In genomic region chr2:195820373-195820772, GRCh38 we compare ENCODE assay signal across 14 cellular contexts.
DNase-seq lines count a peak whose midpoint lies in the region; ATAC-seq and TF ChIP-seq lines count a peak whose summit lies in the region.
"Had no signal": no experiment of that assay in that cellular context is flagged by ENCODE, and none has a peak within 500 bp of the region (broad histone marks: within the 10 kb centered on the region; RNA-seq: fewer than 3 reads in every experiment).

No MANE protein-coding gene starts in this region.

- no peaks in the 10 kb centered on the region for H3K4me1 ChIP-seq in HCT116 (ENCODE audit: control insufficient read depth in 1 of 2, insufficient read depth in 2 of 2, low read length in 2 of 2)

- H3K9ac ChIP-seq in HCT116 (ENCODE audit: low read length) = no peak overlapping the region

- DNase-seq in AG10803 (ENCODE audit: low read depth) = peak; percentile 72
- DNase-seq in HCT116 (ENCODE audit: low read depth, low spot score) = peak; percentile 4
- DNase-seq in SW480 (ENCODE audit: low spot score) = peak; percentile 9
- DNase-seq in fibroblast of the conjunctiva (ENCODE audit: low read depth) = peak; percentile 64
- DNase-seq in activated CD4-positive, alpha-beta T cell treated with anti-CD3 and anti-CD28 coated beads, Interleukin-2, amount 50 U/mL, for 1 hour = no peak
- DNase-seq in COR-L47 (lab: John Stamatoyannopoulos, UW) = no peak
- DNase-seq: activated T-cell treated with anti-CD3 and anti-CD28 coated beads, Interleukin-2, amount 50 U/mL, for 1 hour; CD4-positive, alpha-beta T cell; effector CD8-positive, alpha-beta T cell; left ventricle myocardium superior; NCI-H1694 treated with DMSO at 0.1 percent for 48 hours; right cardiac atrium had no signal

- no peak for TF ChIP-seq POLR2A in HCT116 (IDR thresholded peaks at IDR 0.05; ENCODE audit: borderline replicate concordance, extremely low read depth, insufficient read depth, insufficient read length)

- H3K27me3 ChIP-seq in HCT116 (ENCODE audit: insufficient read depth, low read length) = no peaks in the 10 kb centered on the region

- no peaks in the 10 kb centered on the region for H3K79me2 ChIP-seq in HCT116 (ENCODE audit: insufficient read depth, low read length)

- no peaks in the 10 kb centered on the region for H3K36me3 ChIP-seq in HCT116 (ENCODE audit: control insufficient read depth in 1 of 2, insufficient read depth in 2 of 2, low read length in 2 of 2)

- H3K4me2 ChIP-seq in HCT116 (ENCODE audit: low read length) = no peak overlapping the region

- ATAC-seq in HCT116 = no peak
- ATAC-seq in GM18502 (IDR thresholded peaks at IDR 0.05; ENCODE audit: poor library complexity, unreplicated experiment) = no peak
- ATAC-seq in GM18498 (IDR thresholded peaks at IDR 0.05; ENCODE audit: unreplicated experiment) = no peak
- ATAC-seq: left ventricle myocardium superior, right cardiac atrium had no signal

- RAD21 ChIA-PET in HCT116 (lab: Charles Lee; ENCODE audit: low non-redundant PET in 1 of 2, low total read pairs in 2 of 2, uncharacterized antibody in 2 of 2, unreplicated experiment in 2 of 2) = no interaction called here

- BruUV-seq in HCT116 (replicated peaks; lab: Mats Ljungman, UMichigan) = no TSS peak

- no peak overlapping the region for H3K27ac ChIP-seq in HCT116 (ENCODE audit: low read depth, low read length)

- POLR2A ChIA-PET in HCT116 (lab: Charles Lee) = no interaction called here

- intact Hi-C loops in HCT116 (cut with micrococcal nuclease) = no loop called here

- H3K9me3 ChIP-seq in HCT116 (ENCODE audit: control insufficient read depth in 1 of 2, insufficient read depth in 1 of 2, low read depth in 1 of 2, low read length in 2 of 2) = no peaks in the 10 kb centered on the region

- TF ChIP-seq RAD21 in HCT116 (IDR thresholded peaks at IDR 0.05; ENCODE audit: low read depth) = no peak

- CTCF ChIA-PET in HCT116 (lab: Charles Lee) = no interaction called here

- H2AFZ ChIP-seq in HCT116 (ENCODE audit: low read depth, low read length, poor library complexity, severe bottlenecking) = no peak overlapping the region

- H3K9me2 ChIP-seq in HCT116 (ENCODE audit: insufficient read depth) = no peaks in the 10 kb centered on the region

- H3K4me3 ChIP-seq in AG10803 (ENCODE audit: low read length) (no peak overlapping the region), HCT116 (replicated peaks in 1 of 2; ENCODE audit: low read depth in 1 of 2, low read length in 2 of 2) (no peak overlapping the region)

- TF ChIP-seq CTCF in AG10803 (conservative IDR thresholded peaks at IDR 0.05; ENCODE audit: low read length) (no peak), HCT116 (IDR thresholded peaks at IDR 0.05 in 2 of 3, conservative IDR thresholded peaks at IDR 0.05 in 1 of 3; ENCODE audit: borderline replicate concordance in 1 of 3, insufficient read depth in 1 of 3, low read depth in 2 of 3, low read length in 2 of 3) (no peak)

- no peaks in the 10 kb centered on the region for H4K20me1 ChIP-seq in HCT116 (ENCODE audit: insufficient read depth)

TF ChIP-seq in HCT116, 20 proteins besides CTCF, POLR2A, EP300 and RAD21:
- TF ChIP-seq TCF7L2 (IDR thresholded peaks at IDR 0.05; ENCODE audit: borderline replicate concordance, extremely low read depth, insufficient read depth, insufficient read length) = no peak
- TF ChIP-seq YY1 (IDR thresholded peaks at IDR 0.05; ENCODE audit: extremely low read depth, insufficient replicate concordance, low read depth, low read length) = no peak
- TF ChIP-seq, protein P1, sequence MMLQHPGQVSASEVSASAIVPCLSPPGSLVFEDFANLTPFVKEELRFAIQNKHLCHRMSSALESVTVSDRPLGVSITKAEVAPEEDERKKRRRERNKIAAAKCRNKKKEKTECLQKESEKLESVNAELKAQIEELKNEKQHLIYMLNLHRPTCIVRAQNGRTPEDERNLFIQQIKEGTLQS (IDR thresholded peaks at IDR 0.05) = no peak
- TF ChIP-seq JUND (IDR thresholded peaks at IDR 0.05) = no peak
- TF ChIP-seq EZH2phosphoT487 (IDR thresholded peaks at IDR 0.05; ENCODE audit: borderline replicate concordance) = no peak
- no peak for TF ChIP-seq EZH2 (IDR thresholded peaks at IDR 0.05)
- no peak for TF ChIP-seq SIN3A (IDR thresholded peaks at IDR 0.05; ENCODE audit: low read depth)
- peak; percentile 25; the same call in 1 of the 2 replicates for TF ChIP-seq SP1 (IDR thresholded peaks at IDR 0.05; ENCODE audit: low read depth)
- TF ChIP-seq EGR1 (IDR thresholded peaks at IDR 0.05; ENCODE audit: low read depth) = no peak
- TF ChIP-seq, protein P2, sequence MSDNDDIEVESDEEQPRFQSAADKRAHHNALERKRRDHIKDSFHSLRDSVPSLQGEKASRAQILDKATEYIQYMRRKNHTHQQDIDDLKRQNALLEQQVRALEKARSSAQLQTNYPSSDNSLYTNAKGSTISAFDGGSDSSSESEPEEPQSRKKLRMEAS (IDR thresholded peaks at IDR 0.05) = no peak
- no peak for TF ChIP-seq POLR2AphosphoS5 (IDR thresholded peaks at IDR 0.05; ENCODE audit: low read depth, low read length)
- no peak for TF ChIP-seq SRF (IDR thresholded peaks at IDR 0.05; ENCODE audit: low read depth)
- no peak for TF ChIP-seq ZFX (IDR thresholded peaks at IDR 0.05)
- peak; percentile 86 for TF ChIP-seq CEBPB (IDR thresholded peaks at IDR 0.05; ENCODE audit: low read depth)
- no peak for TF ChIP-seq CBX3 (IDR thresholded peaks at IDR 0.05; ENCODE audit: low read depth)
- no peak; the same call in 1 of the 2 replicates for TF ChIP-seq FOSL1 (IDR thresholded peaks at IDR 0.05; ENCODE audit: low read depth)
TF ChIP-seq in HCT116: peak in this region for 2.

Comparison
In these comparisons a context has a peak if more than half of its experiments do, and no peak if none do; other contexts are left out.
1. DNase-seq: peak in AG10803 (single experiment), HCT116 (single experiment), SW480 (single experiment) and fibroblast of the conjunctiva (single experiment); none in activated CD4-positive, alpha-beta T cell treated with anti-CD3 and anti-CD28 coated beads, Interleukin-2, amount 50 U/mL, for 1 hour (single experiment) and COR-L47 (single experiment).